Comparison of ENCODE assay signal across 22 cellular contexts in the genomic region with DNA sequence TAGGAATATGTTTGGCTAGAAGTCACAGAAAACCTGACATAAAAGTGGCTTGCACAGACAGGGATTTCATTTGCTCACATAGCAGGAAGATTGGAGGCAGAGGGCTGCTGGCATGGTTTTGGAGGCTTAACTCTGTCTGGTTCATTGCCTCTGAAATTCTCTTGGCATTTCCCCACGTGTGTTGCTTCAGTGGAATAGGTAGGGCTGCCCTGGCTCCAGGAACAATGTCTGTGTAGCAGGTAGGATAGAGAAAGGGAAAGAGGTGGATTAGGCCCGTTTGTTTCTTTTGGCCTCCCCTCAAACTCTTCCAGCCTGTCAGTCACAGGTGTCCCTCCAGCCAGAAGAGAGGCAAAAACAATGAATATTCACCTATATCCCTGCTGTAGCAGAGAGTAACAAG.
"Had no signal": no experiment of that assay in that cellular context is flagged by ENCODE, and none has a peak within 500 bp of the region (broad histone marks: within the 10 kb centered on the region; RNA-seq: fewer than 3 reads in every experiment).

No MANE protein-coding gene starts in this region.

- H3K4me2 ChIP-seq: smooth muscle cell had no signal

- DNase-seq: head of caudate nucleus; hippocampal formation; left cardiac atrium; lower lobe of right lung; naive thymus-derived CD8-positive, alpha-beta T cell; nucleus accumbens; psoas muscle; right lobe of liver; stimulated activated CD4-positive, alpha-beta T cell treated with anti-CD3 and anti-CD28 coated beads, Interleukin-1b, Interleukin-23, amount 100 ng/mL, for 48 hours; stimulated activated CD4-positive, alpha-beta T cell treated with anti-CD3 and anti-CD28 coated beads, Interleukin-2, amount 100 ng/mL, for 48 hours; stimulated activated CD4-positive, alpha-beta T cell treated with anti-CD3 and anti-CD28 coated beads, Interleukin-4, amount 100 ng/mL, for 4 hours; stimulated activated CD8-positive, alpha-beta memory T cell treated with anti-CD3 and anti-CD28 coated beads, Interleukin-4, amount 100 ng/mL, for 48 hours; stimulated activated naive CD4-positive, alpha-beta T cell treated with Interleukin-2 at 50 U/mL for 16 hours; stimulated activated naive CD8-positive, alpha-beta T cell treated with anti-CD3 and anti-CD28 coated beads, Interleukin-15, amount 100 ng/mL, for 72 hours; substantia nigra; transverse colon; upper lobe of right lung had no signal

- H3K9me3 ChIP-seq: lower lobe of right lung, psoas muscle, right atrium auricular region, right lobe of liver, upper lobe of right lung had no signal

- ATAC-seq: left cardiac atrium; left lobe of liver; lower lobe of right lung; naive thymus-derived CD8-positive, alpha-beta T cell; psoas muscle; right lobe of liver; stimulated activated memory B cell treated with anti-CD40 and anti-IgM and Interleukin-4, amounts not matched to agents 10 μg/mL and 1 μg/mL and 100 μg/mL, for 72 hours; stimulated activated naive CD8-positive, alpha-beta T cell treated with anti-CD3 and anti-CD28 coated beads, Interleukin-15, amount 100 ng/mL, for 72 hours; upper lobe of right lung had no signal

- H3K79me2 ChIP-seq: parathyroid adenoma had no signal

- H3K4me1 ChIP-seq: lower lobe of right lung, parathyroid adenoma, right atrium auricular region, right lobe of liver, transverse colon, upper lobe of right lung had no signal

- H3K36me3 ChIP-seq: lower lobe of right lung, right atrium auricular region, right lobe of liver, transverse colon, upper lobe of right lung had no signal

- H3K9ac ChIP-seq: parathyroid adenoma had no signal

- H2AFZ ChIP-seq: parathyroid adenoma had no signal

- H3K27me3 ChIP-seq: right atrium auricular region, right lobe of liver, transverse colon, upper lobe of right lung had no signal

- H3K4me3 ChIP-seq: lower lobe of right lung, psoas muscle, right atrium auricular region, right lobe of liver, smooth muscle cell, transverse colon, upper lobe of right lung had no signal

- H3K27ac ChIP-seq: lower lobe of right lung, parathyroid adenoma, psoas muscle, right atrium auricular region, right lobe of liver, transverse colon, upper lobe of right lung had no signal
